In genomic region chr5:140590861-140591260, GRCh38 we compare ENCODE assay signal across 26 cellular contexts. TPM values are rescaled to one million over a fixed set of nuclear protein-coding genes. Genes with fewer than 3 reads are reported as not detected.
DNase-seq lines count a peak whose midpoint lies in the region; ATAC-seq, FAIRE-seq and TF ChIP-seq lines count a peak whose summit lies in the region.
"Had no signal": no experiment of that assay in that cellular context is flagged by ENCODE, and none has a peak within 500 bp of the region (broad histone marks: within the 10 kb centered on the region; RNA-seq: fewer than 3 reads in every experiment).

No MANE protein-coding gene starts in this region.

- peak overlapping the region in 6 of 11 experiments; percentile 48 to 95 (median 82); a peak in 12 of 22 replicates for H3K27ac ChIP-seq in BLaER1 treated with 17β-estradiol and CSF1 and Interleukin-3, amounts not matched to agents 10 nM and 100 nM
- H3K27ac ChIP-seq in muscle layer of duodenum (ENCODE audit: low read length) = peak overlapping the region; percentile 20
- peak overlapping the region in 1 of 10 donors; percentile 86 for H3K27ac ChIP-seq in heart right ventricle

- H3K27me3 ChIP-seq in BLaER1 treated with 17β-estradiol and CSF1 and Interleukin-3, amounts not matched to agents 10 nM and 100 nM = no peaks in the 10 kb centered on the region
- H3K27me3 ChIP-seq in bronchial epithelial cell (ENCODE audit: control insufficient read depth, insufficient read depth, low read length) (no peaks in the 10 kb centered on the region), muscle layer of duodenum (ENCODE audit: low read depth, low read length) (no peaks in the 10 kb centered on the region), heart right ventricle (no peaks in the 10 kb centered on the region)
- H3K27me3 ChIP-seq: MG63 had no signal

- H3K36me3 ChIP-seq in BLaER1 treated with 17β-estradiol and CSF1 and Interleukin-3, amounts not matched to agents 10 nM and 100 nM = peaks cover 0 to 22% (median 0%) of the 10 kb centered on the region in 11 experiments; a peak in 5 of 22 replicates
- H3K36me3 ChIP-seq in bronchial epithelial cell (ENCODE audit: control insufficient read depth, insufficient read depth, low read length) (no peaks in the 10 kb centered on the region), muscle layer of duodenum (ENCODE audit: control insufficient read depth in 1 of 2, insufficient read depth in 2 of 2, low read length in 2 of 2) (no peaks in the 10 kb centered on the region), heart right ventricle (no peaks in the 10 kb centered on the region)
- H3K36me3 ChIP-seq: MG63 had no signal

- peaks cover 0 to 94% (median 51%) of the 10 kb centered on the region in 10 experiments; a peak in 15 of 20 replicates for H3K4me1 ChIP-seq in BLaER1 treated with 17β-estradiol and CSF1 and Interleukin-3, amounts not matched to agents 10 nM and 100 nM
- H3K4me1 ChIP-seq in muscle layer of duodenum (ENCODE audit: control insufficient read depth in 1 of 2, insufficient read depth in 2 of 2, low read length in 2 of 2) (no peaks in the 10 kb centered on the region), heart right ventricle (peaks cover 0 to 56% (median 15%) of the 10 kb centered on the region in 9 donors)

- H3K4me2 ChIP-seq in BLaER1 treated with 17β-estradiol and CSF1 and Interleukin-3, amounts not matched to agents 10 nM and 100 nM = peak overlapping the region in 6 of 11 experiments; percentile 1 to 99 (median 92); a peak in 10 of 22 replicates

- TF ChIP-seq CTCF in bronchial epithelial cell (IDR thresholded peaks at IDR 0.05; ENCODE audit: insufficient read depth, low read length, severe bottlenecking) (no peak), heart right ventricle (IDR thresholded peaks at IDR 0.05) (no peak)

- peak overlapping the region in 4 of 10 experiments; percentile 43 to 59 (median 52); a peak in 7 of 20 replicates for H3K4me3 ChIP-seq in BLaER1 treated with 17β-estradiol and CSF1 and Interleukin-3, amounts not matched to agents 10 nM and 100 nM
- no peak overlapping the region for H3K4me3 ChIP-seq in bronchial epithelial cell (ENCODE audit: low read depth, low read length)
- H3K4me3 ChIP-seq in muscle layer of duodenum (ENCODE audit: low read depth in 1 of 2, low read length in 2 of 2) = no peak overlapping the region
- H3K4me3 ChIP-seq in heart right ventricle = peak overlapping the region in 1 of 10 donors; percentile 41
- H3K4me3 ChIP-seq: MG63 had no signal

- 93% methylated on average over 7 of the region's 7 CpGs for WGBS in heart right ventricle, 2 donors

- peaks cover 0 to 22% (median 2%) of the 10 kb centered on the region in 11 experiments; a peak in 7 of 22 replicates for H3K9me3 ChIP-seq in BLaER1 treated with 17β-estradiol and CSF1 and Interleukin-3, amounts not matched to agents 10 nM and 100 nM (replicated peaks in 1 of 11)
- H3K9me3 ChIP-seq in muscle layer of duodenum (ENCODE audit: control insufficient read depth in 1 of 2, low read length in 2 of 2) (no peaks in the 10 kb centered on the region), heart right ventricle (no peaks in the 10 kb centered on the region)
- H3K9me3 ChIP-seq: MG63 had no signal

- H4K20me1 ChIP-seq in BLaER1 treated with 17β-estradiol and CSF1 and Interleukin-3, amounts not matched to agents 10 nM and 100 nM = no peaks in the 10 kb centered on the region

- H3K9ac ChIP-seq in BLaER1 treated with 17β-estradiol and CSF1 and Interleukin-3, amounts not matched to agents 10 nM and 100 nM = peak overlapping the region in 4 of 11 experiments; percentile 71 to 92 (median 86); a peak in 7 of 22 replicates

- intact Hi-C loops in heart right ventricle (cut with DNase I) = no loop called here

- DNase-seq in bronchial epithelial cell (ENCODE audit: low read depth) (peak; percentile 76), heart right ventricle (no peak), NCI-H187 treated with DMSO at 0.1 percent for 48 hours (lab: John Stamatoyannopoulos, UW) (no peak), AG08396 (ENCODE audit: low spot score) (no peak), frontal cortex (ENCODE audit: low spot score in 2 of 2) (no peak)
- DNase-seq: 8988T; ACHN; CD4-positive, alpha-beta T cell; COR-L47; DMS53; KBM-7; MG63; NCI-H1105 treated with DMSO at 0.1 percent for 48 hours; NCI-H146; NCI-H2029; NCI-H2227 treated with DMSO at 0.1 percent for 48 hours; NCI-H526 treated with DMSO at 0.1 percent for 48 hours; SHP77 had no signal

- FAIRE-seq in bronchial epithelial cell (lab: Jason Lieb, UNC) (no peak), frontal cortex (lab: Jason Lieb, UNC) (no peak)
- FAIRE-seq: G401.6, H54, HepG2 had no signal

- ATAC-seq in esophagus mucosa = peak; percentile 53
- ATAC-seq in heart right ventricle = no peak

RNA-seq across cellular contexts. Expression of gene SLC35A4, which starts 26.2 kb away (rescaled TPM):
- 13.2 and 21.4 TPM in 2 replicates for total RNA-seq in bronchial epithelial cell
- total RNA-seq in esophagus mucosa = 52.4 TPM
- total RNA-seq in heart right ventricle = 100 to 1,000 TPM in 1 of 10 donors, 10 to 100 TPM in 9; 69.7 to 105 (median 80.6) TPM
- 10 to 100 TPM; 33.9 to 58.0 TPM for polyA plus RNA-seq in heart right ventricle
- 2.0 TPM for total RNA-seq in frontal cortex

RNA-seq across cellular contexts. Expression of gene APBB3, which starts 26.5 kb away (rescaled TPM):
- 6.3 and 8.1 TPM in 2 replicates for total RNA-seq in bronchial epithelial cell
- 5.2 TPM for total RNA-seq in esophagus mucosa
- 10 to 100 TPM in 9 of 10 donors, 1 to 10 TPM in 1; 8.0 to 18.7 (median 13.3) TPM for total RNA-seq in heart right ventricle
- polyA plus RNA-seq in heart right ventricle = 10 to 100 TPM in 1 of 2 donors, 1 to 10 TPM in 1; 6.9 to 31.3 TPM
- 23.2 TPM for total RNA-seq in frontal cortex

RNA-seq across cellular contexts. Expression of gene SRA1, which starts 33.6 kb away (rescaled TPM):
- total RNA-seq in bronchial epithelial cell = 39.8 and 48.5 TPM in 2 replicates
- 28.6 TPM for total RNA-seq in esophagus mucosa
- 10 to 100 TPM; 22.7 to 42.2 (median 32.5) TPM for total RNA-seq in heart right ventricle
- 10 to 100 TPM; 29.8 to 35.8 TPM for polyA plus RNA-seq in heart right ventricle
- 17.1 TPM for total RNA-seq in frontal cortex

RNA-seq across cellular contexts. Expression of gene CD14, which starts 42.1 kb away (rescaled TPM):
- total RNA-seq in bronchial epithelial cell (2.3 and 3.2 TPM in 2 replicates), esophagus mucosa (6.7 TPM), heart right ventricle (100 to 1,000 TPM in 1 of 10 donors, 10 to 100 TPM in 9; 10.8 to 137 (median 20.3) TPM), frontal cortex (11.4 TPM)
- polyA plus RNA-seq in heart right ventricle = 10 to 100 TPM; 14.0 to 30.1 TPM
- total RNA-seq: HT1080, SK-MEL-5 had no signal

RNA-seq across cellular contexts. Expression of gene EIF4EBP3, which starts 43.4 kb away (rescaled TPM):
- 2.6 and 3.2 TPM in 2 replicates for total RNA-seq in bronchial epithelial cell
- total RNA-seq in esophagus mucosa = 20.7 TPM
- 10 to 100 TPM in 9 of 10 donors, 1 to 10 TPM in 1; 9.2 to 36.5 (median 21.5) TPM for total RNA-seq in heart right ventricle
- 10 to 100 TPM; 14.3 to 46.1 TPM for polyA plus RNA-seq in heart right ventricle
- total RNA-seq in frontal cortex = not detected
- total RNA-seq: HT1080 had no signal
